Comparison of ENCODE assay signal across 14 cellular contexts in the genomic region with DNA sequence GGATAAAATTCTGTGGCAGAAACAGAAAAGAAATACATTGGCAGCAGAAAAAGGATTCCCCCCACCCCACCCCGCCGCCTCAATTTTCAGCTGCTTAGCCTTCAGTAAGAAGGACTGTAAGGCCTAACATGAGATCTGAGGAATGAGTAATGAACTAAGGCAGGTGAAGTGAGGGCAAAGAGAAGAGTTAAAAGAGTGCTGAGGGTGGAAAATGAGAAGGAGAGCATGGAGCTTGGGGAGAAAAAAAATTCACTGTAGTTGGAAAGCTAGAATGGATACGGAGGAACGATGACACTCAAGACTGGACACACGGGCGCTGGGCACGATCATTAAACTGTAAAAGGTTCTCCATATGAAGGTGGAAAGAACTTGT. TPM values are rescaled to one million over a fixed set of nuclear protein-coding genes. Genes with fewer than 3 reads are reported as not detected.
A peak's percentile ranks its signal among the peaks of the same experiment; 100 is the strongest.
DNase-seq lines count a peak whose midpoint lies in the region; ATAC-seq and TF ChIP-seq lines count a peak whose summit lies in the region.
"Had no signal": no experiment of that assay in that cellular context is flagged by ENCODE, and none has a peak within 500 bp of the region (broad histone marks: within the 10 kb centered on the region; RNA-seq: fewer than 3 reads in every experiment).

No MANE protein-coding gene starts in this region.

- no peak overlapping the region for H3K27ac ChIP-seq in naive thymus-derived CD4-positive, alpha-beta T cell (ENCODE audit: low read depth, low read length)
- H3K27ac ChIP-seq: foreskin keratinocyte, ovary had no signal

- H3K4me3 ChIP-seq in NT2/D1 (ENCODE audit: insufficient read length, low read depth): peak overlapping the region; percentile 39
- no peak overlapping the region for H3K4me3 ChIP-seq in naive thymus-derived CD4-positive, alpha-beta T cell (ENCODE audit: low read length)
- H3K4me3 ChIP-seq: ovary had no signal

- intact Hi-C loops in naive thymus-derived CD4-positive, alpha-beta T cell (cut with micrococcal nuclease): loop anchor here (2.0 to 10.0 kb wide), 6 partner anchors 15 to 1517 kb away; no protein-coding TSS in a partner anchor

- H3K9ac ChIP-seq in ES-I3 (ENCODE audit: low read depth, low read length) (peak overlapping the region; percentile 80), NT2/D1 (ENCODE audit: insufficient read length, low read depth) (no peak overlapping the region)

- DNase-seq in NT2/D1 (ENCODE audit: low read depth, low spot score) (no peak), chondrocyte (ENCODE audit: low spot score) (no peak), mucosa of gallbladder (ENCODE audit: low spot score) (no peak), NCI-H2107 (lab: John Stamatoyannopoulos, UW) (no peak)
- DNase-seq in naive thymus-derived CD4-positive, alpha-beta T cell: no peak
- DNase-seq: ovary had no signal

- H3K36me3 Mint-ChIP-seq in chondrocyte (ENCODE audit: low read depth): no peaks in the 10 kb centered on the region
- peaks cover 4 to 26% (median 6%) of the 10 kb centered on the region in 5 donors for H3K36me3 Mint-ChIP-seq in naive thymus-derived CD4-positive, alpha-beta T cell

- POLR2A ChIA-PET in naive thymus-derived CD4-positive, alpha-beta T cell (lab: Charles Lee): no interaction called here

- no peaks in the 10 kb centered on the region for H3K4me1 ChIP-seq in ES-I3 (ENCODE audit: insufficient read depth, low read length)
- H3K4me1 ChIP-seq in NT2/D1 (ENCODE audit: insufficient read depth, insufficient read length): no peaks in the 10 kb centered on the region
- no peaks in the 10 kb centered on the region for H3K4me1 ChIP-seq in naive thymus-derived CD4-positive, alpha-beta T cell (ENCODE audit: control insufficient read depth in 2 of 2, insufficient read depth in 2 of 2, low read length in 2 of 2)

- TF ChIP-seq CTCF in chondrocyte (IDR thresholded peaks at IDR 0.05): no peak

- peaks cover 48% of the 10 kb centered on the region for H3K4me1 Mint-ChIP-seq in chondrocyte (ENCODE audit: low read depth)
- peaks cover 0 to 6% (median 2%) of the 10 kb centered on the region in 7 donors for H3K4me1 Mint-ChIP-seq in naive thymus-derived CD4-positive, alpha-beta T cell

- no peak overlapping the region for H3K27ac Mint-ChIP-seq in chondrocyte (ENCODE audit: unreplicated experiment)
- H3K27ac Mint-ChIP-seq in naive thymus-derived CD4-positive, alpha-beta T cell: peak overlapping the region in 8 of 9 donors; percentile 1 to 50 (median 13)
- H3K27ac Mint-ChIP-seq: activated T-helper 2 cell treated with anti-CD3 and anti-CD28 coated beads, Interferon-gamma antibody, Interleukin-2, Interleukin-4, amounts not matched to agents 10 μg/mL and 5 μg/mL and 100 μg/mL, durations not matched to agents 14 hours and 24 hours and 36 hours; stimulated activated naive CD8-positive, alpha-beta T cell treated with anti-CD3 and anti-CD28 coated beads, Interleukin-15, amount 100 ng/mL, for 72 hours had no signal

- no peaks in the 10 kb centered on the region for H3K9me3 Mint-ChIP-seq in chondrocyte (ENCODE audit: low read depth)
- peaks cover 4 to 82% (median 48%) of the 10 kb centered on the region in 11 donors for H3K9me3 Mint-ChIP-seq in naive thymus-derived CD4-positive, alpha-beta T cell

- H3K4me3 Mint-ChIP-seq in chondrocyte (ENCODE audit: unreplicated experiment): peak overlapping the region; percentile 90
- peak overlapping the region in 4 of 10 donors; percentile 1 to 47 (median 17) for H3K4me3 Mint-ChIP-seq in naive thymus-derived CD4-positive, alpha-beta T cell

- no peak for ATAC-seq in naive thymus-derived CD4-positive, alpha-beta T cell
- ATAC-seq in GM19455 (IDR thresholded peaks at IDR 0.05; ENCODE audit: unreplicated experiment): no peak
- ATAC-seq: left lobe of liver; Right ventricle myocardium inferior; stimulated activated naive CD8-positive, alpha-beta T cell treated with anti-CD3 and anti-CD28 coated beads, Interleukin-15, amount 100 ng/mL, for 72 hours had no signal

- no peaks in the 10 kb centered on the region for H3K9me3 ChIP-seq in ES-I3 (ENCODE audit: control insufficient read depth, insufficient read depth, low read length)
- no peaks in the 10 kb centered on the region for H3K9me3 ChIP-seq in NT2/D1 (ENCODE audit: insufficient read depth, low read length)
- H3K9me3 ChIP-seq in naive thymus-derived CD4-positive, alpha-beta T cell (ENCODE audit: control insufficient read depth in 2 of 3, low read length in 3 of 3): peaks cover 0 to 37% (median 4%) of the 10 kb centered on the region in 3 experiments

- no peaks in the 10 kb centered on the region for H3K27me3 ChIP-seq in NT2/D1 (ENCODE audit: insufficient read depth, insufficient read length)
- peaks cover 17 to 64% of the 10 kb centered on the region in 2 donors for H3K27me3 ChIP-seq in naive thymus-derived CD4-positive, alpha-beta T cell (ENCODE audit: control insufficient read depth in 2 of 2, insufficient read depth in 2 of 2, low read length in 2 of 2)
- H3K27me3 ChIP-seq: foreskin keratinocyte, ovary had no signal

- H3K36me3 ChIP-seq in ES-I3 (ENCODE audit: insufficient read depth, low read length) (no peaks in the 10 kb centered on the region), NT2/D1 (ENCODE audit: insufficient read depth, insufficient read length, low read length) (no peaks in the 10 kb centered on the region)
- no peaks in the 10 kb centered on the region for H3K36me3 ChIP-seq in naive thymus-derived CD4-positive, alpha-beta T cell (ENCODE audit: control insufficient read depth in 2 of 3, insufficient read depth in 3 of 3, low read length in 3 of 3)
- H3K36me3 ChIP-seq: ovary had no signal

- peaks cover 12% of the 10 kb centered on the region for H3K27me3 Mint-ChIP-seq in chondrocyte (ENCODE audit: low read depth)
- H3K27me3 Mint-ChIP-seq in naive thymus-derived CD4-positive, alpha-beta T cell: peaks cover 58 to 93% (median 86%) of the 10 kb centered on the region in 5 donors

- CTCF ChIA-PET in naive thymus-derived CD4-positive, alpha-beta T cell (lab: Charles Lee): no interaction called here

RNA-seq across cellular contexts. Expression of a gene that starts 14.6 kb away (rescaled TPM):
- total RNA-seq in chondrocyte: not detected in 3 replicates
- total RNA-seq in naive thymus-derived CD4-positive, alpha-beta T cell: not detected
- polyA plus RNA-seq in naive thymus-derived CD4-positive, alpha-beta T cell: not detected
- not detected for total RNA-seq in mucosa of gallbladder
- total RNA-seq: activated T-helper 2 cell treated with anti-CD3 and anti-CD28 coated beads, Interferon-gamma antibody, Interleukin-2, Interleukin-4, amounts not matched to agents 10 μg/mL and 5 μg/mL and 100 μg/mL, durations not matched to agents 14 hours and 24 hours and 36 hours; foreskin keratinocyte; left lobe of liver; M059J; Right ventricle myocardium inferior had no signal
- polyA plus RNA-seq: foreskin keratinocyte had no signal

RNA-seq across cellular contexts. Expression of a gene that starts 50.0 kb away (rescaled TPM):
- total RNA-seq in chondrocyte: 1.1 to 1.8 TPM (median 1.7 TPM) in 3 replicates
- under 1 TPM in 4 of 5 experiments, not detected in 1; 0.40 to 0.92 (median 0.55) TPM for total RNA-seq in naive thymus-derived CD4-positive, alpha-beta T cell
- 1 to 10 TPM in 1 of 2 donors, under 1 TPM in 1; 0.82 to 2.0 TPM for polyA plus RNA-seq in naive thymus-derived CD4-positive, alpha-beta T cell
- total RNA-seq in mucosa of gallbladder: 35.1 TPM

Comparison
In these comparisons a context has a peak if more than half of its experiments do, and no peak if none do; other contexts are left out.
1. RNA of a gene that starts 50.0 kb away (total RNA-seq): 35.1 TPM in mucosa of gallbladder (single experiment); 1.1 to 1.8 TPM in chondrocyte and 0.40 to 0.92 TPM in naive thymus-derived CD4-positive, alpha-beta T cell; every median in the first group is over 10 times any median in the second.